Comparison of ENCODE assay signal across 11 cellular contexts in the genomic region with DNA sequence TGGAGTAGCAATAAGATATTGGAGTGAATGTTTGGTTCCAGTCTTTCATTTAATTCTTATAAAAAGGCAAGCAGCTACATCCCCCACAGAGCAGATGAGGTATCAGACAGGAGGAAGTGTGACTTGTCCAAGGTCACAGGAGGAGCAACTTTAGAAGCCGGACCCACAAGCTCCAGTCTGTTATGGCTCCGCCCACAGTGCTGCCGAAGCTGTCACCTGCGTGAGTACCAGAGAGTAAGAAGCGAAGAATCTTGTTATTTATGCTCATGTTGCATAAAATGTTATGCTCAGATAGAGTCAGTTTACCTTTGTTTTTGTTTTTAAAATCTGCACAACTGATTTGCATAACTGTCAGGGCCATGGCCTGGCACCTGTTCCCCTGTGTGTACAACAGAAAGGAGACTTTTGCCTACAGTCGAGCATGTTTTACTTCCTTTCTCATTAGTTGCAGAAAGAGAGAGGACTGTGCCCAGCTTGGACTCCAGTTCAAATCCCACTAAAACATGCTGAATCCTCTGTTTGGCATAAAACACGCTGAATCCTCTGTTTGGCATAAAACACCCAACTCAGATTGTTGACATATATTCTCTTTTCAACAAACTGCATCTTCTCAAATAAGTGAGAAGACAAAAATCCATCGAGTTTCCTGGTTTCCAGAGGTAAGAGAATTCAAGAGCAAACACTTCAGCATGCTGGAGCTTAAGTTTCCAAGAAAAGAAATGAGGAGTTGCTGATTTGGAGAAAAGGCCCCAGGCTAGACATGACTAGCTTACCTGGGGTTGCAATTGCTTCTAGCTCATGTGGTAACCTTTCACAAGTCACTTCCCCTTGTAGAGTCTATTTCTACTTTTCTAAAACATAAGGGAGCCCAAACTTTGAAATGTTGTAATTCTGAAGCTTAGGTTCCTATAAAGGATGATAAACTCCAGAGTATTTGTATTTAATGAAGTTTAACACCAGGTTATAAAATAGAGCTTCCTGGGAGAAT.
DNase-seq lines count a peak whose midpoint lies in the region; ATAC-seq, FAIRE-seq and TF ChIP-seq lines count a peak whose summit lies in the region.
"Had no signal": no experiment of that assay in that cellular context is flagged by ENCODE, and none has a peak within 500 bp of the region (broad histone marks: within the 10 kb centered on the region; RNA-seq: fewer than 3 reads in every experiment).

No MANE protein-coding gene starts in this region.

- peaks cover 4% of the 10 kb centered on the region for H3K9me3 Mint-ChIP-seq in nephron
- H3K9me3 Mint-ChIP-seq in activated CD4-positive, alpha-beta T cell treated with anti-CD3 and anti-CD28 coated beads, Interleukin-2, amount 10 ng/mL, durations not matched to agents 7 days and 5 days, result no peaks in the 10 kb centered on the region
- H3K9me3 Mint-ChIP-seq: stimulated activated naive CD8-positive, alpha-beta T cell treated with anti-CD3 and anti-CD28 coated beads, Interleukin-15, Interleukin-2, amounts not matched to agents 100 ng/mL and 50 ng/mL, for 24 hours had no signal

- ATAC-seq in GM18907 (IDR thresholded peaks at IDR 0.05; ENCODE audit: unreplicated experiment) (peak; percentile 62), HG03565 (IDR thresholded peaks at IDR 0.05; ENCODE audit: unreplicated experiment) (peak; percentile 57)
- ATAC-seq: naive thymus-derived CD8-positive, alpha-beta T cell had no signal

- H3K4me1 Mint-ChIP-seq in nephron, result peaks cover 24% of the 10 kb centered on the region
- no peaks in the 10 kb centered on the region for H3K4me1 Mint-ChIP-seq in activated CD4-positive, alpha-beta T cell treated with anti-CD3 and anti-CD28 coated beads, Interleukin-2, amount 10 ng/mL, durations not matched to agents 7 days and 5 days
- H3K4me1 Mint-ChIP-seq: naive thymus-derived CD8-positive, alpha-beta T cell had no signal

- H3K27me3 Mint-ChIP-seq in nephron (ENCODE audit: low read depth), result no peaks in the 10 kb centered on the region
- peaks cover 1% of the 10 kb centered on the region for H3K27me3 Mint-ChIP-seq in activated CD4-positive, alpha-beta T cell treated with anti-CD3 and anti-CD28 coated beads, Interleukin-2, amount 10 ng/mL, durations not matched to agents 7 days and 5 days

- POLR2A ChIA-PET in activated CD4-positive, alpha-beta T cell treated with anti-CD3 and anti-CD28 coated beads, Interleukin-2, amount 10 ng/mL, durations not matched to agents 7 days and 5 days (lab: Charles Lee), result no interaction called here

- H3K36me3 Mint-ChIP-seq in nephron (ENCODE audit: low read depth), result no peaks in the 10 kb centered on the region
- no peaks in the 10 kb centered on the region for H3K36me3 Mint-ChIP-seq in activated CD4-positive, alpha-beta T cell treated with anti-CD3 and anti-CD28 coated beads, Interleukin-2, amount 10 ng/mL, durations not matched to agents 7 days and 5 days (ENCODE audit: low read depth)

- FAIRE-seq in H54 (lab: Jason Lieb, UNC) (peak; percentile 60), HTR-8/SVneo (lab: Jason Lieb, UNC) (no peak)

- no peak overlapping the region for H3K4me3 Mint-ChIP-seq in nephron
- H3K4me3 Mint-ChIP-seq in activated CD4-positive, alpha-beta T cell treated with anti-CD3 and anti-CD28 coated beads, Interleukin-2, amount 10 ng/mL, durations not matched to agents 7 days and 5 days, result no peak overlapping the region
- H3K4me3 Mint-ChIP-seq: naive thymus-derived CD8-positive, alpha-beta T cell; stimulated activated naive CD8-positive, alpha-beta T cell treated with anti-CD3 and anti-CD28 coated beads, Interleukin-15, Interleukin-2, amounts not matched to agents 100 ng/mL and 50 ng/mL, for 24 hours had no signal

- no peak for TF ChIP-seq POLR2A in H54 (IDR thresholded peaks at IDR 0.05; ENCODE audit: low read depth, low read length)

- CTCF ChIA-PET in activated CD4-positive, alpha-beta T cell treated with anti-CD3 and anti-CD28 coated beads, Interleukin-2, amount 10 ng/mL, durations not matched to agents 7 days and 5 days (lab: Charles Lee), result interaction anchor here (0.7 to 1.2 kb wide), 2 partner anchors 117 to 290 kb away, joined by 3 to 4 read pairs; no protein-coding TSS in a partner anchor

- no peak for TF ChIP-seq CTCF in nephron (IDR thresholded peaks at IDR 0.05; ENCODE audit: unreplicated experiment in 3 of 3)

- no peak for DNase-seq in H54 (ENCODE audit: insufficient read length, low spot score)
- DNase-seq in GOT3 (lab: John Stamatoyannopoulos, UW), result no peak
- no peak for DNase-seq in cerebellum (ENCODE audit: low spot score)
- no peak for DNase-seq in activated CD4-positive, alpha-beta T cell treated with anti-CD3 and anti-CD28 coated beads, Interleukin-2, amount 10 ng/mL, durations not matched to agents 7 days and 5 days
- DNase-seq in HTR-8/SVneo (ENCODE audit: insufficient read length, low spot score), result no peak
- DNase-seq: naive thymus-derived CD8-positive, alpha-beta T cell; NCI-H2171 treated with DMSO at 0.1 percent for 48 hours had no signal

- H3K27ac Mint-ChIP-seq in nephron, result peak overlapping the region in 2 of 3 experiments; percentile 4 to 35
- H3K27ac Mint-ChIP-seq in activated CD4-positive, alpha-beta T cell treated with anti-CD3 and anti-CD28 coated beads, Interleukin-2, amount 10 ng/mL, durations not matched to agents 7 days and 5 days, result no peak overlapping the region
- H3K27ac Mint-ChIP-seq: naive thymus-derived CD8-positive, alpha-beta T cell; stimulated activated naive CD8-positive, alpha-beta T cell treated with anti-CD3 and anti-CD28 coated beads, Interleukin-15, Interleukin-2, amounts not matched to agents 100 ng/mL and 50 ng/mL, for 24 hours had no signal
